ENCODE assay signal across 7 cellular contexts in genomic region chr17:8289103-8289397, GRCh38. TPM values are rescaled to one million over a fixed set of nuclear protein-coding genes. Genes with fewer than 3 reads are reported as not detected.
A peak's percentile ranks its signal among the peaks of the same experiment; 100 is the strongest.
DNase-seq lines count a peak whose midpoint lies in the region; ATAC-seq, FAIRE-seq and TF ChIP-seq lines count a peak whose summit lies in the region.

No MANE protein-coding gene starts in this region.

- no peaks in the 10 kb centered on the region for H3K9me3 ChIP-seq in MM.1S (replicated peaks; ENCODE audit: insufficient read depth, low read length)
- H3K9me3 ChIP-seq in mononuclear cell (ENCODE audit: low read depth, low read length) = no peaks in the 10 kb centered on the region

- no peaks in the 10 kb centered on the region for H3K9me2 ChIP-seq in MM.1S (replicated peaks; ENCODE audit: insufficient read depth, low read length)

- H3K27me3 ChIP-seq in MM.1S (replicated peaks; ENCODE audit: insufficient read depth, low read length) (no peaks in the 10 kb centered on the region), bronchial epithelial cell (ENCODE audit: control insufficient read depth, insufficient read depth, low read length) (no peaks in the 10 kb centered on the region), mononuclear cell (ENCODE audit: insufficient read depth, low read length) (no peaks in the 10 kb centered on the region)

- peak overlapping the region; percentile 99 for H2AFZ ChIP-seq in MM.1S (ENCODE audit: low read length)

- no peak for TF ChIP-seq CTCF in MM.1S (IDR thresholded peaks at IDR 0.05; ENCODE audit: low read length)
- TF ChIP-seq CTCF in bronchial epithelial cell (IDR thresholded peaks at IDR 0.05; ENCODE audit: insufficient read depth, low read length, severe bottlenecking) = no peak

- H3K4me2 ChIP-seq in MM.1S (ENCODE audit: low read depth, low read length) = peak overlapping the region; percentile 93

- peak overlapping the region; percentile 86 for H3K4me3 ChIP-seq in MM.1S (ENCODE audit: low read length)
- peak overlapping the region; percentile 56 for H3K4me3 ChIP-seq in bronchial epithelial cell (ENCODE audit: low read depth, low read length)
- H3K4me3 ChIP-seq in mononuclear cell (ENCODE audit: low read length) = peak overlapping the region; percentile 87

- ATAC-seq in GM18511 (IDR thresholded peaks at IDR 0.05; ENCODE audit: unreplicated experiment) = peak; percentile 78

- intact Hi-C loops in posterior cingulate gyrus (cut with DNase I) = no loop called here

- peak overlapping the region; percentile 79; the same call in 1 of the 2 replicates for H3K9ac ChIP-seq in MM.1S (ENCODE audit: low read length)

- no peaks in the 10 kb centered on the region for H3F3A ChIP-seq in MM.1S (ENCODE audit: insufficient read depth, low read length)

- DNase-seq in MM.1S (no peak), bronchial epithelial cell (ENCODE audit: low read depth) (no peak), foreskin melanocyte (no peak), Ammon's horn (ENCODE audit: low spot score) (no peak), posterior cingulate gyrus (no peak)

- H3K27ac ChIP-seq in MM.1S (ENCODE audit: low read length) = no peak overlapping the region; the same call in 1 of the 2 replicates

- H3K36me3 ChIP-seq in MM.1S (replicated peaks; ENCODE audit: insufficient read depth, low read length) = no peaks in the 10 kb centered on the region
- no peaks in the 10 kb centered on the region for H3K36me3 ChIP-seq in bronchial epithelial cell (ENCODE audit: control insufficient read depth, insufficient read depth, low read length)

- no peak for FAIRE-seq in bronchial epithelial cell (lab: Jason Lieb, UNC)

- peaks cover 8% of the 10 kb centered on the region for H3K79me2 ChIP-seq in MM.1S (ENCODE audit: low read length)

- H3K4me1 ChIP-seq in MM.1S (ENCODE audit: low read length) (no peaks in the 10 kb centered on the region), mononuclear cell (ENCODE audit: insufficient read depth, low read length) (peaks cover 43% of the 10 kb centered on the region)

- H4K20me1 ChIP-seq in MM.1S (ENCODE audit: insufficient read depth, low read length) = no peaks in the 10 kb centered on the region

RNA-seq across cellular contexts. Expression of gene RANGRF, which starts 0.6 kb away (rescaled TPM):
- total RNA-seq in bronchial epithelial cell (11.1 and 11.8 TPM in 2 replicates), mononuclear cell (5.1 TPM)

RNA-seq across cellular contexts. Expression of gene SLC25A35, which starts 6.2 kb away (rescaled TPM):
- total RNA-seq in bronchial epithelial cell = 0.26 and 0.38 TPM in 2 replicates
- total RNA-seq in mononuclear cell = 0.42 TPM

RNA-seq across cellular contexts. Expression of gene ARHGEF15, which starts 21.0 kb away (rescaled TPM):
- not detected in 2 replicates for total RNA-seq in bronchial epithelial cell
- not detected for total RNA-seq in mononuclear cell

RNA-seq across cellular contexts. Expression of gene PFAS, which starts 40.0 kb away (rescaled TPM):
- total RNA-seq in bronchial epithelial cell = 5.8 and 9.5 TPM in 2 replicates
- 6.0 TPM for total RNA-seq in mononuclear cell

RNA-seq across cellular contexts. Expression of gene CTC1, which starts 41.2 kb away (rescaled TPM):
- total RNA-seq in bronchial epithelial cell (2.9 and 5.6 TPM in 2 replicates), mononuclear cell (61.2 TPM)
